ENCODE assay signal across 15 cellular contexts in genomic region chr10:1010703-1011102, GRCh38. TPM values are rescaled to one million over a fixed set of nuclear protein-coding genes. Genes with fewer than 3 reads are reported as not detected.
DNase-seq lines count a peak whose midpoint lies in the region; ATAC-seq and TF ChIP-seq lines count a peak whose summit lies in the region.
"Had no signal": no experiment of that assay in that cellular context is flagged by ENCODE, and none has a peak within 500 bp of the region (broad histone marks: within the 10 kb centered on the region; RNA-seq: fewer than 3 reads in every experiment).

No MANE protein-coding gene starts in this region.

- H3K4me1 ChIP-seq in left ventricle myocardium inferior = no peaks in the 10 kb centered on the region

- DNase-seq in cardiac septum (ENCODE audit: low spot score) = peak; percentile 43
- no peak for DNase-seq in left ventricle myocardium inferior
- DNase-seq in activated T-helper 2 cell treated with anti-CD3 and anti-CD28 coated beads, Interferon-gamma antibody, Interleukin-2, Interleukin-4, amounts not matched to agents 10 μg/mL and 5 μg/mL and 100 μg/mL, durations not matched to agents 14 hours and 24 hours and 36 hours (ENCODE audit: low spot score) = no peak
- peak; percentile 21 for DNase-seq in left lobe of liver (ENCODE audit: low spot score)
- DNase-seq in stimulated activated naive B cell treated with anti-CD40 and anti-IgM and Interleukin-4, amounts not matched to agents 10 μg/mL and 1 μg/mL and 100 μg/mL, for 72 hours = no peak
- no peak for DNase-seq in DMS114 treated with DMSO at 0.1 percent for 48 hours (lab: John Stamatoyannopoulos, UW; ENCODE audit: unreplicated experiment)
- no peak for DNase-seq in HuH-7.5 (ENCODE audit: low spot score)
- DNase-seq: ACHN, COR-L47, H9, Karpas-422, MM.1S, NCI-H1092 treated with DMSO at 0.1 percent for 48 hours, NCI-H524, PC-9 had no signal

- no peaks in the 10 kb centered on the region for H3K27me3 ChIP-seq in left ventricle myocardium inferior (ENCODE audit: low read depth)

- H3K4me1 Mint-ChIP-seq in activated T-helper 2 cell treated with anti-CD3 and anti-CD28 coated beads, Interferon-gamma antibody, Interleukin-2, Interleukin-4, amounts not matched to agents 10 μg/mL and 5 μg/mL and 100 μg/mL, durations not matched to agents 14 hours and 24 hours and 36 hours (ENCODE audit: low read depth) = peaks cover 21% of the 10 kb centered on the region
- peaks cover 0 to 2% of the 10 kb centered on the region in 2 donors for H3K4me1 Mint-ChIP-seq in stimulated activated naive B cell treated with anti-CD40 and anti-IgM and Interleukin-4, amounts not matched to agents 10 μg/mL and 1 μg/mL and 100 μg/mL, for 72 hours
- H3K4me1 Mint-ChIP-seq: H9 had no signal

- no peak overlapping the region for H3K27ac ChIP-seq in left ventricle myocardium inferior (replicated peaks)
- H3K27ac ChIP-seq: PC-9 had no signal

- no peak for ATAC-seq in left lobe of liver
- no peak for ATAC-seq in stimulated activated naive B cell treated with anti-CD40 and anti-IgM and Interleukin-4, amounts not matched to agents 10 μg/mL and 1 μg/mL and 100 μg/mL, for 72 hours (replicated peaks)

- no peaks in the 10 kb centered on the region for H3K27me3 Mint-ChIP-seq in activated T-helper 2 cell treated with anti-CD3 and anti-CD28 coated beads, Interferon-gamma antibody, Interleukin-2, Interleukin-4, amounts not matched to agents 10 μg/mL and 5 μg/mL and 100 μg/mL, durations not matched to agents 14 hours and 24 hours and 36 hours (ENCODE audit: low read depth)
- H3K27me3 Mint-ChIP-seq in stimulated activated naive B cell treated with anti-CD40 and anti-IgM and Interleukin-4, amounts not matched to agents 10 μg/mL and 1 μg/mL and 100 μg/mL, for 72 hours = no peaks in the 10 kb centered on the region

- no peak overlapping the region for H3K4me3 ChIP-seq in left ventricle myocardium inferior
- H3K4me3 ChIP-seq: PC-9 had no signal

- TF ChIP-seq CTCF in left ventricle myocardium inferior (IDR thresholded peaks at IDR 0.05; ENCODE audit: borderline replicate concordance) = no peak

- no peak overlapping the region for H3K4me3 Mint-ChIP-seq in activated T-helper 2 cell treated with anti-CD3 and anti-CD28 coated beads, Interferon-gamma antibody, Interleukin-2, Interleukin-4, amounts not matched to agents 10 μg/mL and 5 μg/mL and 100 μg/mL, durations not matched to agents 14 hours and 24 hours and 36 hours (ENCODE audit: low read depth)
- no peak overlapping the region for H3K4me3 Mint-ChIP-seq in stimulated activated naive B cell treated with anti-CD40 and anti-IgM and Interleukin-4, amounts not matched to agents 10 μg/mL and 1 μg/mL and 100 μg/mL, for 72 hours
- H3K4me3 Mint-ChIP-seq: H9 had no signal

- H3K9me3 ChIP-seq in left ventricle myocardium inferior (replicated peaks) = no peaks in the 10 kb centered on the region

- peaks cover 89% of the 10 kb centered on the region for H3K36me3 Mint-ChIP-seq in activated T-helper 2 cell treated with anti-CD3 and anti-CD28 coated beads, Interferon-gamma antibody, Interleukin-2, Interleukin-4, amounts not matched to agents 10 μg/mL and 5 μg/mL and 100 μg/mL, durations not matched to agents 14 hours and 24 hours and 36 hours (ENCODE audit: low read depth)
- peaks cover 59 to 79% of the 10 kb centered on the region in 2 donors for H3K36me3 Mint-ChIP-seq in stimulated activated naive B cell treated with anti-CD40 and anti-IgM and Interleukin-4, amounts not matched to agents 10 μg/mL and 1 μg/mL and 100 μg/mL, for 72 hours

- peak overlapping the region; percentile 92 for H3K27ac Mint-ChIP-seq in activated T-helper 2 cell treated with anti-CD3 and anti-CD28 coated beads, Interferon-gamma antibody, Interleukin-2, Interleukin-4, amounts not matched to agents 10 μg/mL and 5 μg/mL and 100 μg/mL, durations not matched to agents 14 hours and 24 hours and 36 hours
- H3K27ac Mint-ChIP-seq in stimulated activated naive B cell treated with anti-CD40 and anti-IgM and Interleukin-4, amounts not matched to agents 10 μg/mL and 1 μg/mL and 100 μg/mL, for 72 hours = peak overlapping the region; percentile 16

- peaks cover 94% of the 10 kb centered on the region for H3K36me3 ChIP-seq in left ventricle myocardium inferior

- no peaks in the 10 kb centered on the region for H3K9me3 Mint-ChIP-seq in activated T-helper 2 cell treated with anti-CD3 and anti-CD28 coated beads, Interferon-gamma antibody, Interleukin-2, Interleukin-4, amounts not matched to agents 10 μg/mL and 5 μg/mL and 100 μg/mL, durations not matched to agents 14 hours and 24 hours and 36 hours
- no peaks in the 10 kb centered on the region for H3K9me3 Mint-ChIP-seq in stimulated activated naive B cell treated with anti-CD40 and anti-IgM and Interleukin-4, amounts not matched to agents 10 μg/mL and 1 μg/mL and 100 μg/mL, for 72 hours
- H3K9me3 Mint-ChIP-seq: H9 had no signal

- intact Hi-C loops in cardiac septum (cut with DNase I) = no loop called here
- intact Hi-C loops in left ventricle myocardium inferior (cut with micrococcal nuclease) = no loop called here
- intact Hi-C loops in activated T-helper 2 cell treated with anti-CD3 and anti-CD28 coated beads, Interferon-gamma antibody, Interleukin-2, Interleukin-4, amounts not matched to agents 10 μg/mL and 5 μg/mL and 100 μg/mL, durations not matched to agents 14 hours and 24 hours and 36 hours (cut with micrococcal nuclease) = no loop called here

RNA-seq across cellular contexts. Expression of gene IDI2, which starts 15.0 kb away (rescaled TPM):
- total RNA-seq in cardiac septum (0.51 TPM), left ventricle myocardium inferior (0.33 TPM), left lobe of liver (not detected)
- not detected in 2 replicates for total RNA-seq in activated T-helper 2 cell treated with anti-CD3 and anti-CD28 coated beads, Interferon-gamma antibody, Interleukin-2, Interleukin-4, amounts not matched to agents 10 μg/mL and 5 μg/mL and 100 μg/mL, durations not matched to agents 14 hours and 24 hours and 36 hours
- total RNA-seq: H9, PC-9 had no signal

RNA-seq across cellular contexts. Expression of gene GTPBP4, which starts 22.5 kb away (rescaled TPM):
- total RNA-seq in cardiac septum (33.1 TPM), left ventricle myocardium inferior (33.8 TPM), left lobe of liver (9.3 TPM)
- 134 and 135 TPM in 2 replicates for total RNA-seq in activated T-helper 2 cell treated with anti-CD3 and anti-CD28 coated beads, Interferon-gamma antibody, Interleukin-2, Interleukin-4, amounts not matched to agents 10 μg/mL and 5 μg/mL and 100 μg/mL, durations not matched to agents 14 hours and 24 hours and 36 hours

RNA-seq across cellular contexts. Expression of gene IDI1, which starts 38.2 kb away (rescaled TPM):
- 28.9 TPM for total RNA-seq in cardiac septum
- 15.6 TPM for total RNA-seq in left ventricle myocardium inferior
- total RNA-seq in activated T-helper 2 cell treated with anti-CD3 and anti-CD28 coated beads, Interferon-gamma antibody, Interleukin-2, Interleukin-4, amounts not matched to agents 10 μg/mL and 5 μg/mL and 100 μg/mL, durations not matched to agents 14 hours and 24 hours and 36 hours = 80.1 and 89.6 TPM in 2 replicates
- 22.7 TPM for total RNA-seq in left lobe of liver

RNA-seq across cellular contexts. Expression of gene WDR37, which starts 45.5 kb away (rescaled TPM):
- total RNA-seq in cardiac septum = 28.1 TPM
- 28.2 TPM for total RNA-seq in left ventricle myocardium inferior
- 17.0 and 18.9 TPM in 2 replicates for total RNA-seq in activated T-helper 2 cell treated with anti-CD3 and anti-CD28 coated beads, Interferon-gamma antibody, Interleukin-2, Interleukin-4, amounts not matched to agents 10 μg/mL and 5 μg/mL and 100 μg/mL, durations not matched to agents 14 hours and 24 hours and 36 hours
- 8.5 TPM for total RNA-seq in left lobe of liver

Comparison
In these comparisons a context has a peak if more than half of its experiments do, and no peak if none do; other contexts are left out.
1. DNase-seq: peak in cardiac septum (single experiment) and left lobe of liver (single experiment); none in left ventricle myocardium inferior (single experiment), activated T-helper 2 cell treated with anti-CD3 and anti-CD28 coated beads, Interferon-gamma antibody, Interleukin-2, Interleukin-4, amounts not matched to agents 10 μg/mL and 5 μg/mL and 100 μg/mL, durations not matched to agents 14 hours and 24 hours and 36 hours (single experiment), stimulated activated naive B cell treated with anti-CD40 and anti-IgM and Interleukin-4, amounts not matched to agents 10 μg/mL and 1 μg/mL and 100 μg/mL, for 72 hours (single experiment), DMS114 treated with DMSO at 0.1 percent for 48 hours (single experiment) and HuH-7.5 (single experiment).